In genomic region chr7:128888039-128888755, GRCh38 we compare ENCODE assay signal across 1 cellular context.
A peak's percentile ranks its signal among the peaks of the same experiment; 100 is the strongest.
TF ChIP-seq lines count a peak whose summit lies in the region.

No MANE protein-coding gene starts in this region.

TF ChIP-seq in K562, 482 proteins besides CTCF, POLR2A, EP300 and RAD21 (continues in another document):
- TF ChIP-seq RBM17 (IDR thresholded peaks at IDR 0.05; ENCODE audit: borderline replicate concordance, low read depth, low read length) (no peak), JUN (IDR thresholded peaks at IDR 0.05; ENCODE audit: borderline replicate concordance, low read depth, low read length) (no peak), JUN (CRISPR knock-in tag; IDR thresholded peaks at IDR 0.05; ENCODE audit: borderline replicate concordance) (no peak), CEBPZ (IDR thresholded peaks at IDR 0.05; ENCODE audit: borderline replicate concordance, low read depth, low read length) (no peak), HDAC2 (IDR thresholded peaks at IDR 0.05) (no peak), ZNF395 (CRISPR knock-in tag; IDR thresholded peaks at IDR 0.05) (no peak), NFXL1 (CRISPR knock-in tag; IDR thresholded peaks at IDR 0.05) (no peak), SMARCA5 (IDR thresholded peaks at IDR 0.05) (no peak; the same call in 1 of the 2 replicates), CBFB (CRISPR knock-in tag; IDR thresholded peaks at IDR 0.05) (no peak), ZNF511 (CRISPR knock-in tag; IDR thresholded peaks at IDR 0.05) (no peak), ATF3 (IDR thresholded peaks at IDR 0.05) (no peak), ATF3 (CRISPR knock-in tag; conservative IDR thresholded peaks at IDR 0.05) (no peak), MLX (CRISPR knock-in tag; conservative IDR thresholded peaks at IDR 0.05) (0 out of 4 replicates have a peak, but pooled peaks of 1 of the 2 experiments have one; percentile 56), ZNF668 (CRISPR knock-in tag; IDR thresholded peaks at IDR 0.05) (no peak), THRAP3 (IDR thresholded peaks at IDR 0.05; ENCODE audit: borderline replicate concordance) (no peak), ZNF444 (CRISPR knock-in tag; IDR thresholded peaks at IDR 0.05) (no peak), TRIM24 (IDR thresholded peaks at IDR 0.05) (0 out of 4 replicates have a peak, but pooled peaks of 1 of the 2 experiments have one; percentile 6), YY1 (IDR thresholded peaks at IDR 0.05; ENCODE audit: borderline replicate concordance in 1 of 3, control insufficient read depth in 1 of 3, extremely low read depth in 1 of 3, insufficient read depth in 3 of 3, insufficient read length in 1 of 3, insufficient replicate concordance in 2 of 3, low read depth in 1 of 3, low read length in 2 of 3) (no peak), THRB (CRISPR knock-in tag; conservative IDR thresholded peaks at IDR 0.05) (0 out of 2 replicates have a peak, but pooled peaks have one; percentile 29), ZNF57 (CRISPR knock-in tag; IDR thresholded peaks at IDR 0.05) (no peak), STAT5A (IDR thresholded peaks at IDR 0.05; ENCODE audit: borderline replicate concordance, low read length) (no peak), ARID3B (CRISPR knock-in tag; IDR thresholded peaks at IDR 0.05; ENCODE audit: borderline replicate concordance) (no peak), SAFB (IDR thresholded peaks at IDR 0.05; ENCODE audit: borderline replicate concordance, low read depth, low read length) (no peak), NKRF (IDR thresholded peaks at IDR 0.05; ENCODE audit: borderline replicate concordance) (peak; percentile 33; the same call in 1 of the 2 replicates), SIN3A (IDR thresholded peaks at IDR 0.05; ENCODE audit: borderline replicate concordance in 2 of 2, control insufficient read depth in 1 of 2, low read depth in 2 of 2, low read length in 2 of 2) (no peak), ADNP (tag; IDR thresholded peaks at IDR 0.05) (peak; percentile 70; the same call in 1 of the 2 replicates), ZNF140 (CRISPR knock-in tag; IDR thresholded peaks at IDR 0.05) (no peak), ZBTB34 (CRISPR knock-in tag; IDR thresholded peaks at IDR 0.05) (no peak), KLF13 (tag; IDR thresholded peaks at IDR 0.05; ENCODE audit: borderline replicate concordance, low read depth) (no peak), L3MBTL2 (IDR thresholded peaks at IDR 0.05) (no peak), ZNF589 (CRISPR knock-in tag; IDR thresholded peaks at IDR 0.05; ENCODE audit: low read depth) (no peak), HDAC1 (IDR thresholded peaks at IDR 0.05) (peak in 1 of 2 experiments; percentile 23; a peak in 1 of 4 replicates), KDM4B (IDR thresholded peaks at IDR 0.05; ENCODE audit: borderline replicate concordance in 2 of 2, low read depth in 1 of 2) (no peak), JUNB (CRISPR knock-in tag; conservative IDR thresholded peaks at IDR 0.05) (no peak), CBX8 (IDR thresholded peaks at IDR 0.05; ENCODE audit: borderline replicate concordance, extremely low read depth, low read depth, low read length, poor library complexity, severe bottlenecking) (no peak), ZBTB7A (IDR thresholded peaks at IDR 0.05; ENCODE audit: borderline replicate concordance, control insufficient read depth, low read depth, low read length) (no peak), MIER1 (IDR thresholded peaks at IDR 0.05; ENCODE audit: low read depth) (peak; percentile 10; the same call in 1 of the 2 replicates), TSC22D4 (tag; IDR thresholded peaks at IDR 0.05) (peak; percentile 80; the same call in 1 of the 2 replicates), HLTF (IDR thresholded peaks at IDR 0.05) (0 out of 2 replicates have a peak, but pooled peaks have one; percentile 11), CBX1 (IDR thresholded peaks at IDR 0.05; ENCODE audit: low read depth) (0 out of 2 replicates have a peak, but pooled peaks have one; percentile 14), TRIM28 (IDR thresholded peaks at IDR 0.05) (no peak), BCOR (IDR thresholded peaks at IDR 0.05) (0 out of 2 replicates have a peak, but pooled peaks have one; percentile 23), MAFG (tag; conservative IDR thresholded peaks at IDR 0.05) (no peak), TAF9B (IDR thresholded peaks at IDR 0.05; ENCODE audit: partially characterized antibody) (no peak), HDAC6 (IDR thresholded peaks at IDR 0.05; ENCODE audit: low read depth, low read length) (no peak), EHMT2 (IDR thresholded peaks at IDR 0.05) (peak; percentile 11; the same call in 1 of the 2 replicates), POLR3G (IDR thresholded peaks at IDR 0.05; ENCODE audit: extremely low read depth, insufficient read length, insufficient replicate concordance) (no peak), MITF (IDR thresholded peaks at IDR 0.05) (no peak), MYBL2 (IDR thresholded peaks at IDR 0.05; ENCODE audit: low read depth) (no peak; the same call in 1 of the 2 replicates), MYBL2 (CRISPR knock-in tag; IDR thresholded peaks at IDR 0.05; ENCODE audit: borderline replicate concordance) (no peak), CXXC5 (CRISPR knock-in tag; IDR thresholded peaks at IDR 0.05) (no peak), CHD1 (IDR thresholded peaks at IDR 0.05; ENCODE audit: low read length) (no peak), ZBTB26 (CRISPR knock-in tag; IDR thresholded peaks at IDR 0.05) (no peak), KLF10 (CRISPR knock-in tag; IDR thresholded peaks at IDR 0.05) (no peak)
